Comparison of ENCODE assay signal across 21 cellular contexts in the genomic region with DNA sequence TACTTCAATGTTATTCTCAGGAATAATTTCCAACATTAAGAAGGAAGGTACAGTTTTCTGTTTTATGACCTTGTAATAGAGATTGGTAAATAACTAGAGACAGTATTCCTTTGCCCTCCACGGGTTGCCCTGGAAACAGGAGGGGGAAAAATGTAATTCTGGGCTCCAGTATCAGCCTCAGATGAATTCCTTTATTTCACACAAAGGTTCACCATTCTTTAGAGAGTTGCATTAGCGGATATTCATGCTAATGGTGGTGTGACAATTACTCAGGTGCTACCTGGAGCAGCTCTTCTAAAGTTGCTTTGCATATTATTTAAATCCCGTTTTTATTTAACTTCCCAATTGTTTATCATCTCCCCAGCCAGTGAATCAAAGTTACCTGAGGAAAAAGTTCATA.
"Had no signal": no experiment of that assay in that cellular context is flagged by ENCODE, and none has a peak within 500 bp of the region (broad histone marks: within the 10 kb centered on the region; RNA-seq: fewer than 3 reads in every experiment).

No MANE protein-coding gene starts in this region.

- H3K27ac Mint-ChIP-seq: dendritic cell treated with granulocyte-macrophage colony-stimulating factor and Interleukin-4, amounts not matched to agents 40 ng/mL and 50 ng/mL, for 4 days; effector memory CD8-positive, alpha-beta T cell; naive thymus-derived CD8-positive, alpha-beta T cell had no signal

- H3K4me3 ChIP-seq: esophagus muscularis mucosa, gastrocnemius medialis, mucosa of descending colon, ovary, tibial nerve, upper lobe of right lung, vagina had no signal

- DNase-seq: effector memory CD8-positive, alpha-beta T cell; gastrocnemius medialis; glutamatergic neuron; islet precursor cell; mammary epithelial cell; mucosa of descending colon; naive thymus-derived CD8-positive, alpha-beta T cell; nucleus accumbens; ovary; right cardiac atrium; small intestine; stimulated activated CD4-positive, alpha-beta T cell treated with anti-CD3 and anti-CD28 coated beads, Interleukin-2, amount 100 ng/mL, for 48 hours; stimulated activated naive CD4-positive, alpha-beta T cell treated with Interleukin-2 at 50 U/mL for 16 hours; upper lobe of right lung had no signal

- H3K27me3 Mint-ChIP-seq: dendritic cell treated with granulocyte-macrophage colony-stimulating factor and Interleukin-4, amounts not matched to agents 40 ng/mL and 50 ng/mL, for 4 days had no signal

- H3K4me1 Mint-ChIP-seq: naive thymus-derived CD8-positive, alpha-beta T cell had no signal

- H3K27ac ChIP-seq: epithelial cell of prostate, esophagus muscularis mucosa, gastrocnemius medialis, ovary, tibial nerve, upper lobe of right lung, vagina had no signal

- ATAC-seq: effector memory CD8-positive, alpha-beta T cell; gastrocnemius medialis; left lobe of liver; mucosa of descending colon; naive thymus-derived CD8-positive, alpha-beta T cell; right cardiac atrium; upper lobe of right lung had no signal

- H3K36me3 ChIP-seq: esophagus muscularis mucosa, gastrocnemius medialis, ovary, tibial nerve, upper lobe of right lung, vagina had no signal

- H3K4me3 Mint-ChIP-seq: dendritic cell treated with granulocyte-macrophage colony-stimulating factor and Interleukin-4, amounts not matched to agents 40 ng/mL and 50 ng/mL, for 4 days; effector memory CD8-positive, alpha-beta T cell; naive thymus-derived CD8-positive, alpha-beta T cell; neural crest cell had no signal

- H3K9me3 ChIP-seq: gastrocnemius medialis, ovary, upper lobe of right lung, vagina had no signal

- H3K27me3 ChIP-seq: esophagus muscularis mucosa, gastrocnemius medialis, ovary, tibial nerve, upper lobe of right lung, vagina had no signal

- H3K4me1 ChIP-seq: esophagus muscularis mucosa, gastrocnemius medialis, tibial nerve, upper lobe of right lung, vagina had no signal
